ENCODE assay signal across 2 cellular contexts in genomic region chr12:48004039-48004940, GRCh38.
TF ChIP-seq lines count a peak whose summit lies in the region.

Gene COL2A1 (minus strand): TSS chr12:48004476. CDS start chr12:48004321, 155 bp downstream.

TF ChIP-seq in H1, 55 proteins besides CTCF, POLR2A, EP300 and RAD21 (continued from another document):
- no peak for TF ChIP-seq FOSL1 (IDR thresholded peaks at IDR 0.05; ENCODE audit: insufficient read depth, low read depth, low read length)
- TF ChIP-seq BRCA1 (IDR thresholded peaks at IDR 0.05; ENCODE audit: low read depth, low read length) = no peak
- TF ChIP-seq E2F6 (IDR thresholded peaks at IDR 0.05) = peak; percentile 73
- TF ChIP-seq TCF12 (IDR thresholded peaks at IDR 0.05; ENCODE audit: low read depth, low read length) = 0 out of 2 replicates have a peak, but pooled peaks have one; percentile 24
- TF ChIP-seq SIN3A (conservative IDR thresholded peaks at IDR 0.05 in 1 of 2, IDR thresholded peaks at IDR 0.05 in 1 of 2; ENCODE audit: low read depth in 1 of 2, low read length in 2 of 2) = no peak
- no peak; the same call in 1 of the 2 replicates for TF ChIP-seq RBBP5 (IDR thresholded peaks at IDR 0.05; ENCODE audit: borderline replicate concordance, low read depth, low read length)
- TF ChIP-seq TBP (IDR thresholded peaks at IDR 0.05; ENCODE audit: low read depth, low read length) = peak; percentile 24
- peak; percentile 66 for TF ChIP-seq TAF1 (IDR thresholded peaks at IDR 0.05; ENCODE audit: low read depth, low read length)
- 0 out of 2 replicates have a peak, but pooled peaks have one; percentile 35 for TF ChIP-seq KDM1A (IDR thresholded peaks at IDR 0.05; ENCODE audit: borderline replicate concordance, low read length)
- TF ChIP-seq CBX8 (IDR thresholded peaks at IDR 0.05; ENCODE audit: borderline replicate concordance, low read depth, low read length) = no peak
- TF ChIP-seq SAP30 (IDR thresholded peaks at IDR 0.05; ENCODE audit: insufficient read depth, insufficient replicate concordance, low read length) = no peak
- peak; percentile 63 for TF ChIP-seq KDM4A (IDR thresholded peaks at IDR 0.05; ENCODE audit: low read depth, low read length, severe bottlenecking)
- peak; percentile 77 for TF ChIP-seq EZH2 (IDR thresholded peaks at IDR 0.05; ENCODE audit: low read depth, low read length, severe bottlenecking)
- TF ChIP-seq HDAC2 (IDR thresholded peaks at IDR 0.05; ENCODE audit: borderline replicate concordance in 1 of 2, low read depth in 2 of 2, low read length in 2 of 2) = peak in 1 of 2 experiments; percentile 4; a peak in 1 of 4 replicates
- peak; percentile 71; the same call in 1 of the 2 replicates for TF ChIP-seq MAX (IDR thresholded peaks at IDR 0.05)
- TF ChIP-seq ZNF274 (IDR thresholded peaks at IDR 0.05; ENCODE audit: borderline replicate concordance, extremely low read depth, low read length) = no peak
- TF ChIP-seq KDM5A (IDR thresholded peaks at IDR 0.05; ENCODE audit: low read length) = no peak
- no peak for TF ChIP-seq SP2 (IDR thresholded peaks at IDR 0.05; ENCODE audit: low read length)

TF ChIP-seq in neural cell, 6 proteins besides CTCF, POLR2A, EP300 and RAD21 (continued from another document):
- TF ChIP-seq REST (IDR thresholded peaks at IDR 0.05; ENCODE audit: borderline replicate concordance) (no peak), SMC3 (conservative IDR thresholded peaks at IDR 0.05; ENCODE audit: poor library complexity) (no peak)
